In genomic region chr2:98729652-98730051, GRCh38 we compare ENCODE assay signal across 8 cellular contexts. TPM values are rescaled to one million over a fixed set of nuclear protein-coding genes. Genes with fewer than 3 reads are reported as not detected.
DNase-seq lines count a peak whose midpoint lies in the region; ATAC-seq, FAIRE-seq and TF ChIP-seq lines count a peak whose summit lies in the region.

No MANE protein-coding gene starts in this region.

- peak overlapping the region; percentile 65 for H3K4me3 Mint-ChIP-seq in Calu3 (ENCODE audit: low read depth, unreplicated experiment)

- H3K4me1 Mint-ChIP-seq in Calu3 (ENCODE audit: low read depth, unreplicated experiment) = peaks cover 12% of the 10 kb centered on the region

- H3K36me3 Mint-ChIP-seq in Calu3 (ENCODE audit: insufficient read depth, unreplicated experiment) = peaks cover 6% of the 10 kb centered on the region

- no peaks in the 10 kb centered on the region for H3K27me3 ChIP-seq in effector memory CD4-positive, alpha-beta T cell (replicated peaks; ENCODE audit: control insufficient read depth, insufficient read depth, low read length, poor library complexity, severe bottlenecking)
- no peaks in the 10 kb centered on the region for H3K27me3 ChIP-seq in pancreas

- 9 to 13% methylated on average over 10 of the region's 10 CpGs for WGBS in pancreas, 2 donors

- H3K4me1 ChIP-seq in effector memory CD4-positive, alpha-beta T cell (ENCODE audit: control insufficient read depth, insufficient read depth, low read length, poor library complexity, severe bottlenecking) = peaks cover 46% of the 10 kb centered on the region
- H3K4me1 ChIP-seq in pancreas = peaks cover 21 to 54% (median 34%) of the 10 kb centered on the region in 3 donors

- TF ChIP-seq CTCF in Calu3 (IDR thresholded peaks at IDR 0.05; ENCODE audit: unreplicated experiment) (no peak), pancreas (IDR thresholded peaks at IDR 0.05) (no peak)

- intact Hi-C loops in Calu3 (cut with micrococcal nuclease; ENCODE audit: unreplicated experiment) = loop anchor here (5.0 to 10.0 kb wide), 3 partner anchors 67 to 105 kb away; no protein-coding TSS in a partner anchor
- intact Hi-C loops in pancreas (cut with DNase I) = no loop called here

- DNase-seq in Calu3 (no peak), NCI-H526 treated with DMSO at 0.1 percent for 48 hours (lab: John Stamatoyannopoulos, UW) (peak; percentile 45), pancreas (no peak), NCI-H345 (lab: John Stamatoyannopoulos, UW) (no peak), mucosa of gallbladder (ENCODE audit: low spot score) (no peak), KG1 (lab: John Stamatoyannopoulos, UW) (no peak), H4 (ENCODE audit: low spot score) (no peak)
- DNase-seq in effector memory CD4-positive, alpha-beta T cell = no peak

- no TSS peak for BruUV-seq in Calu3 (replicated peaks; lab: Mats Ljungman, UMichigan)

- H3K27ac Mint-ChIP-seq in Calu3 (ENCODE audit: unreplicated experiment) = no peak overlapping the region

- H3K36me3 ChIP-seq in effector memory CD4-positive, alpha-beta T cell (ENCODE audit: control insufficient read depth, insufficient read depth, low read length) = no peaks in the 10 kb centered on the region
- no peaks in the 10 kb centered on the region for H3K36me3 ChIP-seq in pancreas

- H3K27me3 Mint-ChIP-seq in Calu3 (ENCODE audit: unreplicated experiment) = no peaks in the 10 kb centered on the region

- peak overlapping the region; percentile 81 for H3K27ac ChIP-seq in effector memory CD4-positive, alpha-beta T cell (ENCODE audit: insufficient read depth, low read length, poor library complexity, severe bottlenecking)
- H3K27ac ChIP-seq in pancreas = peak overlapping the region; percentile 75 to 92 (median 88)

- H3K9me3 Mint-ChIP-seq in Calu3 (ENCODE audit: low read depth, unreplicated experiment) = peaks cover 2% of the 10 kb centered on the region

- no peaks in the 10 kb centered on the region for H3K9me3 ChIP-seq in effector memory CD4-positive, alpha-beta T cell (ENCODE audit: control insufficient read depth, low read length)
- H3K9me3 ChIP-seq in pancreas = no peaks in the 10 kb centered on the region

- ATAC-seq in pancreas = peak in 1 of 4 donors; percentile 2

- CTCF ChIA-PET in Calu3 (lab: Charles Lee) = interaction anchor here (0.6 to 1.5 kb wide), 5 partner anchors 10 to 337 kb away, joined by 3 to 6 read pairs (median 3); no protein-coding TSS in a partner anchor

- H3K4me3 ChIP-seq in effector memory CD4-positive, alpha-beta T cell (ENCODE audit: insufficient read depth, low read depth, low read length, poor library complexity, severe bottlenecking) = peak overlapping the region; percentile 90
- peak overlapping the region; percentile 62 to 86 (median 77) for H3K4me3 ChIP-seq in pancreas

- FAIRE-seq in pancreas (lab: Jason Lieb, UNC) = no peak

RNA-seq across cellular contexts. Expression of gene MGAT4A, which starts 1.3 kb away (rescaled TPM):
- total RNA-seq in Calu3 (2022) (21.8 and 23.0 TPM in 2 replicates), pancreas (10 to 100 TPM; 56.0 to 72.1 (median 59.4) TPM), mucosa of gallbladder (34.4 TPM)
- 10 to 100 TPM; 14.1 to 21.0 TPM for polyA plus RNA-seq in pancreas
- total RNA-seq in H4 (2014; rRNA removed; shearing (Covaris generic)) = 5.2 and 5.6 TPM in 2 replicates
